In the genomic region with DNA sequence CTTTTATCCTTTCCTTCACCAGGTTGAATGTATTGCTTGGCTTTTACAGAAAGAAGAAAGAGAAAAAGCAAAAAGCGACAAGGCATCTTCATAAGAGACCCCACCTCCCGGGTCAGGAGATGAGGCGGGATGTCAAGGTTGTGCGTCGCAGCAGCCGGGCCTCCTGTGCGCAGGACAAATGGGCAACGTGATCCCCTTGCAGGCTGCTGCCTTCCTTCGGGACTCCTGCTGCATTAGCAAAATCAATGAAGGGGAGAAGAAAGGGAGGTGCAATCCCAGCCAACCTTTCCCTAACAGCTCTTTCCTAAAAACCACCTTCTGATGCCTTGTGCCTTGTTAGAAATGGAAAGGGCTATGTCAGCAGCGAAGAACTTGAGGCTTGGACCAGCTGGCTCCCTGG, we compare ENCODE assay signal across 20 cellular contexts. TPM values are rescaled to one million over a fixed set of nuclear protein-coding genes. Genes with fewer than 3 reads are reported as not detected.
DNase-seq lines count a peak whose midpoint lies in the region; ATAC-seq and TF ChIP-seq lines count a peak whose summit lies in the region.
"Had no signal": no experiment of that assay in that cellular context is flagged by ENCODE, and none has a peak within 500 bp of the region (broad histone marks: within the 10 kb centered on the region; RNA-seq: fewer than 3 reads in every experiment).

No MANE protein-coding gene starts in this region.

- no peak overlapping the region for H3K4me3 Mint-ChIP-seq in GM23338
- H3K4me3 Mint-ChIP-seq: activated CD4-positive, alpha-beta T cell treated with anti-CD3 and anti-CD28 coated beads, Interleukin-2, amount 10 ng/mL, durations not matched to agents 7 days and 5 days; activated T-helper 1 cell treated with anti-CD3 and anti-CD28 coated beads, Interleukin-12 subunit alpha, Interleukin-12 subunit beta, Interleukin-2, Interleukin-4 antibody, amounts not matched to agents 30 ng/mL and 10 ng/mL and 1 ng/mL, durations not matched to agents 14 hours and 24 hours and 36 hours; CD4-positive, alpha-beta T cell; HFFc6 had no signal

- H3K4me1 ChIP-seq in GM23338 (ENCODE audit: insufficient read depth) (peaks cover 7% of the 10 kb centered on the region; the same call in 1 of the 2 replicates), lung (ENCODE audit: control insufficient read depth in 2 of 2, insufficient read depth in 2 of 2, low read length in 2 of 2) (peaks cover 24 to 38% of the 10 kb centered on the region in 2 donors)

- no peaks in the 10 kb centered on the region for H3K79me2 ChIP-seq in GM23338 (replicated peaks; ENCODE audit: insufficient read depth)

- H3K9me3 ChIP-seq in lung (ENCODE audit: control insufficient read depth in 2 of 2, insufficient read depth in 1 of 2, low read length in 1 of 2) = no peaks in the 10 kb centered on the region

- peaks cover 1% of the 10 kb centered on the region for H3K27me3 Mint-ChIP-seq in GM23338 (ENCODE audit: insufficient read depth, low read depth, poor library complexity)
- H3K27me3 Mint-ChIP-seq: CD4-positive, alpha-beta T cell had no signal

- ATAC-seq in GM23338 (peak; percentile 53), lung (ENCODE audit: insufficient read depth, low FRiP score) (no peak), HG03045 (IDR thresholded peaks at IDR 0.05; ENCODE audit: unreplicated experiment) (no peak)

- no peaks in the 10 kb centered on the region for H3F3A ChIP-seq in GM23338 (replicated peaks; ENCODE audit: low read depth)

- H3K9me2 ChIP-seq in GM23338 (ENCODE audit: insufficient read depth) = peaks cover under 1% of the 10 kb centered on the region; the same call in 1 of the 2 replicates

- no peak overlapping the region for H3K4me2 ChIP-seq in GM23338

- no peak overlapping the region for H3K27ac ChIP-seq in GM23338 (ENCODE audit: low read depth)
- peak overlapping the region in 1 of 2 donors; percentile 9 for H3K27ac ChIP-seq in lung (ENCODE audit: low read depth in 1 of 2, low read length in 1 of 2)
- H3K27ac ChIP-seq: SK-N-MC, WERI-Rb-1 had no signal

- H3K36me3 Mint-ChIP-seq in GM23338 (ENCODE audit: low read depth) = no peaks in the 10 kb centered on the region

- H3K4me1 Mint-ChIP-seq in GM23338 = peaks cover 19% of the 10 kb centered on the region

- H3K4me3 ChIP-seq in GM23338 = no peak overlapping the region
- H3K4me3 ChIP-seq in lung = no peak overlapping the region
- H3K4me3 ChIP-seq: SK-N-MC had no signal

- H2AFZ ChIP-seq in GM23338 = no peak overlapping the region

- WGBS in lung, 2 donors = 73 to 83% methylated on average over 10 of the region's 10 CpGs

- H3K36me3 ChIP-seq in GM23338 (ENCODE audit: insufficient read depth) (no peaks in the 10 kb centered on the region), lung (ENCODE audit: control insufficient read depth in 2 of 2, insufficient read depth in 2 of 2, low read length in 2 of 2) (no peaks in the 10 kb centered on the region)
- H3K36me3 ChIP-seq: WERI-Rb-1 had no signal

- H3K27ac Mint-ChIP-seq in GM23338 = no peak overlapping the region
- H3K27ac Mint-ChIP-seq: activated CD4-positive, alpha-beta T cell treated with anti-CD3 and anti-CD28 coated beads, Interleukin-2, amount 10 ng/mL, durations not matched to agents 7 days and 5 days; activated T-helper 1 cell treated with anti-CD3 and anti-CD28 coated beads, Interleukin-12 subunit alpha, Interleukin-12 subunit beta, Interleukin-2, Interleukin-4 antibody, amounts not matched to agents 30 ng/mL and 10 ng/mL and 1 ng/mL, durations not matched to agents 14 hours and 24 hours and 36 hours; CD4-positive, alpha-beta T cell had no signal

- no peak for DNase-seq in GM23338 (ENCODE audit: low spot score)
- peak; percentile 94 for DNase-seq in NCI-H1092 treated with DMSO at 0.1 percent for 48 hours (lab: John Stamatoyannopoulos, UW)
- peak; percentile 68 for DNase-seq in NCI-H69 (lab: John Stamatoyannopoulos, UW)
- peak; percentile 24 for DNase-seq in lung (ENCODE audit: low spot score)
- no peak for DNase-seq in OCI-M2 (lab: John Stamatoyannopoulos, UW; ENCODE audit: unreplicated experiment)
- DNase-seq in DMS53 (lab: John Stamatoyannopoulos, UW) = no peak
- DNase-seq: activated CD4-positive, alpha-beta T cell treated with anti-CD3 and anti-CD28 coated beads, Interleukin-2, amount 10 ng/mL, durations not matched to agents 7 days and 5 days; activated naive CD4-positive, alpha-beta T cell treated with anti-CD3 and anti-CD28 coated beads, Interleukin-2, amount 50 U/mL, for 16 hours; amygdala; CD4-positive, alpha-beta T cell; DMS 273 treated with DMSO at 0.1 percent for 48 hours; GDM1; HFFc6; kidney; NCI-H526 treated with DMSO at 0.1 percent for 48 hours; RPMI8226; WERI-Rb-1 had no signal

- H4K20me1 ChIP-seq in GM23338 (replicated peaks; ENCODE audit: insufficient read depth) = no peaks in the 10 kb centered on the region

- no peaks in the 10 kb centered on the region for H3K27me3 ChIP-seq in GM23338 (ENCODE audit: insufficient read depth)
- no peaks in the 10 kb centered on the region for H3K27me3 ChIP-seq in lung (ENCODE audit: control insufficient read depth, insufficient read depth)

- H3K9me3 Mint-ChIP-seq in GM23338 = no peaks in the 10 kb centered on the region
- H3K9me3 Mint-ChIP-seq: activated CD4-positive, alpha-beta T cell treated with anti-CD3 and anti-CD28 coated beads, Interleukin-2, amount 10 ng/mL, durations not matched to agents 7 days and 5 days; activated T-helper 1 cell treated with anti-CD3 and anti-CD28 coated beads, Interleukin-12 subunit alpha, Interleukin-12 subunit beta, Interleukin-2, Interleukin-4 antibody, amounts not matched to agents 30 ng/mL and 10 ng/mL and 1 ng/mL, durations not matched to agents 14 hours and 24 hours and 36 hours; CD4-positive, alpha-beta T cell; HFFc6 had no signal

- TF ChIP-seq CTCF in GM23338 (conservative IDR thresholded peaks at IDR 0.05; ENCODE audit: low read depth in 2 of 2) (no peak), lung (IDR thresholded peaks at IDR 0.05; ENCODE audit: control extremely low read depth, extremely low read depth) (no peak)

TF ChIP-seq in GM23338, 12 proteins besides CTCF, POLR2A, EP300 and RAD21 (continues in another document):
- TF ChIP-seq CREB1 (CRISPR knock-in tag; IDR thresholded peaks at IDR 0.05; ENCODE audit: low read depth) (no peak), NANOG (IDR thresholded peaks at IDR 0.05; ENCODE audit: borderline replicate concordance) (no peak), EZH2 (IDR thresholded peaks at IDR 0.05; ENCODE audit: low read depth, unreplicated experiment) (no peak), EZH2phosphoT487 (IDR thresholded peaks at IDR 0.05; ENCODE audit: unreplicated experiment) (no peak), POLR2AphosphoS5 (IDR thresholded peaks at IDR 0.05; ENCODE audit: low read depth) (no peak), STAT1 (IDR thresholded peaks at IDR 0.05; ENCODE audit: unreplicated experiment) (no peak), ZNF114 (CRISPR knock-in tag; IDR thresholded peaks at IDR 0.05) (no peak)
- TF ChIP-seq, protein P1, sequence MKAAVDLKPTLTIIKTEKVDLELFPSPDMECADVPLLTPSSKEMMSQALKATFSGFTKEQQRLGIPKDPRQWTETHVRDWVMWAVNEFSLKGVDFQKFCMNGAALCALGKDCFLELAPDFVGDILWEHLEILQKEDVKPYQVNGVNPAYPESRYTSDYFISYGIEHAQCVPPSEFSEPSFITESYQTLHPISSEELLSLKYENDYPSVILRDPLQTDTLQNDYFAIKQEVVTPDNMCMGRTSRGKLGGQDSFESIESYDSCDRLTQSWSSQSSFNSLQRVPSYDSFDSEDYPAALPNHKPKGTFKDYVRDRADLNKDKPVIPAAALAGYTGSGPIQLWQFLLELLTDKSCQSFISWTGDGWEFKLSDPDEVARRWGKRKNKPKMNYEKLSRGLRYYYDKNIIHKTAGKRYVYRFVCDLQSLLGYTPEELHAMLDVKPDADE (IDR thresholded peaks at IDR 0.05) = no peak

RNA-seq across cellular contexts. Expression of gene GALNT18, which starts 43.3 kb away (rescaled TPM):
- total RNA-seq in GM23338 (2014; rRNA removed; shearing (Covaris generic)) = 10.8 and 12.2 TPM in 2 replicates
- polyA plus RNA-seq in GM23338 (2016; fragmentation: Nextera tagmentation; extraction: Ambion mirVana) = 3.2 and 4.3 TPM in 2 replicates
- total RNA-seq in lung = 10 to 100 TPM; 59.3 to 68.0 TPM
- polyA plus RNA-seq in lung = 100 to 1,000 TPM in 1 of 2 donors, 10 to 100 TPM in 1; 17.7 to 109 TPM

Comparison
In these comparisons a context has a peak if more than half of its experiments do, and no peak if none do; other contexts are left out.
1. DNase-seq: peak in NCI-H1092 treated with DMSO at 0.1 percent for 48 hours (single experiment), NCI-H69 (single experiment) and lung (single experiment); none in GM23338 (single experiment), OCI-M2 (single experiment) and DMS53 (single experiment).